ENCODE assay signal across 16 cellular contexts in the genomic region with DNA sequence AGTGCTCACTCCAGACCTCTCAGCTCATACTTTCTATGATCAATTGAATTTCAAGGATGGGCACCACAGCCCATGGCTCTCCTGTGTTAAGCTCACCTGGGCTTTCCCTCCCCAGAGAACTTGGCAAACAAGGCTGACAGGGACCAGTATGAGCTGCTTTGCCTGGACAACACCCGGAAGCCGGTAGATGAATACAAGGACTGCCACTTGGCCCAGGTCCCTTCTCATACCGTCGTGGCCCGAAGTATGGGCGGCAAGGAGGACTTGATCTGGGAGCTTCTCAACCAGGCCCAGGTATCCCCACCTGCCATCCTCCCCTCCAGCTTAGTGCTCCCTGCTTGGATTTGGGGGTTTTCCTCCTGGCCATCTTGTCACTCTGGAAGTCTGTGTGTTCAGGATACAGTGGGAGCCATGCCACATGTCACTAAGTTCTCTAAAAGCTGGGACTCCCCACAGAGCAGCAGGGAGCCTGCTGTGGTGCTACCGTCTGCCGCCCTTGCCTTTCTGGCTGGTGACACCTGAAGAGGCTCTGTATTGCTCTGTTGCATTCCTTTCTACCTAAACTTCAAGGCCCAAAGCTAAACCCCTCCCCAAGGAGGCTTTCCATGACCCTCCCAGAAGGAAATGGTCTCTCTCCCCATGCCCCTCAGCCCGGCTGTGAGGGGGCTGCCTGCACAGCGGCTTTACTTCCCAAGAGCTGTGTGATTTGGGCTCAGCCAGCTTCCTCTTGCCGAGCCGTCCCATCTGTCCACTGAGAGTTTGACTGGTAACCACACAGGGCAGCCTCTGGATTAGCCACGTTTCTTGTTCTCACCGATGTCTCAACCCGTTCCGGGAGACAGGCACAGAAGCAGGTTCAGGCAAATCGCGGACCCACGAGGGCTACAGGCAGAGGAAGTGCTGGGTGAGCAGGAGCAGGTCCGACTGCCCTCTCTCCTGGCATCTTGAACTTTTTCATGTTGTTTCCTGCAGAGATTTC. TPM values are rescaled to one million over a fixed set of nuclear protein-coding genes. Genes with fewer than 3 reads are reported as not detected.
"Had no signal": no experiment of that assay in that cellular context is flagged by ENCODE, and none has a peak within 500 bp of the region (broad histone marks: within the 10 kb centered on the region; RNA-seq: fewer than 3 reads in every experiment).

No MANE protein-coding gene starts in this region.

- H3K4me3 ChIP-seq: pancreas, sigmoid colon had no signal

- H3K27ac ChIP-seq: neutrophil, pancreas, sigmoid colon had no signal

- H3K36me3 ChIP-seq: neutrophil, pancreas, sigmoid colon had no signal

- H3K4me1 ChIP-seq: sigmoid colon had no signal

- H3K9me3 ChIP-seq: neutrophil, pancreas, sigmoid colon had no signal

- ATAC-seq: activated CD4-positive, CD25-positive, alpha-beta regulatory T cell treated with anti-CD3 and anti-CD28 coated beads, Interleukin-2, amount 50 U/mL, for 24 hours; activated CD8-positive, alpha-beta T cell treated with anti-CD3 and anti-CD28 coated beads, Interleukin-2, amount 10 ng/mL, durations not matched to agents 7 days and 5 days; natural killer cell treated with Interleukin-12 subunit alpha and Interleukin-12 subunit beta and Interleukin-15 and Interleukin-18, amount 100 ng/mL, for 72 hours; pancreas; stimulated activated memory B cell treated with anti-CD40 and anti-IgM and Interleukin-4, amounts not matched to agents 10 μg/mL and 1 μg/mL and 100 μg/mL, for 72 hours had no signal

- H3K27me3 ChIP-seq: pancreas, sigmoid colon had no signal

- DNase-seq: activated CD4-positive, alpha-beta T cell treated with anti-CD3 and anti-CD28 coated beads, Interleukin-2, amount 10 ng/mL, durations not matched to agents 7 days and 5 days; activated CD8-positive, alpha-beta T cell treated with anti-CD3 and anti-CD28 coated beads, Interleukin-2, amount 10 ng/mL, durations not matched to agents 7 days and 5 days; activated naive CD4-positive, alpha-beta T cell treated with Interleukin-2 at 50 U/mL for 16 hours; activated naive CD8-positive, alpha-beta T cell treated with anti-CD3 and anti-CD28 coated beads, Interleukin-2, amount 10 ng/mL, durations not matched to agents 7 days and 5 days; activated T-cell treated with anti-CD3 and anti-CD28 coated beads, Interleukin-2, amount 50 U/mL, for 24 hours; amygdala; central memory CD4-positive, alpha-beta T cell; cortex of kidney; immature natural killer cell; pancreas; sigmoid colon; stimulated activated CD4-positive, alpha-beta T cell treated with anti-CD3 and anti-CD28 coated beads, Interleukin-4, amount 100 ng/mL, for 4 hours had no signal

RNA-seq across cellular contexts. Expression of a gene that starts 10.8 kb away (rescaled TPM):
- polyA plus RNA-seq: immature natural killer cell had no signal
